1 cellular context compared by ENCODE assay signal in the genomic region with DNA sequence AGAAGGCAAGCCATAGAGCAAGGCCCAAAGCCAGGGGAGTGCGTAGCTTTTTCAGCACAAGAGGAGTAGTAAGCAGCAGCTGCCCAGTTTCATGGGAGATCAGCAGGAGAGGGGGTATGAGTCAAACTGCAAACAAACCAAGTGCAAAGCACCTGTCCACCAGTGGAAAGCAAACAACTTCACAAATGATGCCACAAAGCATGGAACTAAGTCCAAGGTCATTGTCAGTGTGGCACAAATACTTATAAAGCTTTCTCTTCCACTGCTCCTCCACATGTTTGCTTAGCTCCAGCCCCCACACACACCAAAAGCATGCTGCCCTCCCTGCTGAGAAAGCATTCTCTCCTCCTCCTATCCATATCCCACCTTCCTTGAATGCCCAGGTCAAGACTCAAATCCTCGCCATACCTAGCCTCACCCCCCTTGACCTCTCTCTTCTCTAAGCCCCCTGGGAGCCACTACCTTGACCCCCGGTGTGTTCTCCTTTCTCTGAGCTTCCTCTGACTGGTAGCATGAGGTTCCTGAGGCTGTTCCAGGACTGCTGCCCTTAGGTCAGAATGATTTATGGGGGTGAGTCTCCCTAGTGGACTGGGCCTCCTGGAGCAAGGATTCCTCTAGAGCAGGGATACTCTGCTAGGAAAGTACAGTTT.
TF ChIP-seq lines count a peak whose summit lies in the region.

No MANE protein-coding gene starts in this region.

TF ChIP-seq in HepG2, 621 proteins besides CTCF, POLR2A, EP300 and RAD21 (continued from another document and continues in another):
- TF ChIP-seq, protein P1, sequence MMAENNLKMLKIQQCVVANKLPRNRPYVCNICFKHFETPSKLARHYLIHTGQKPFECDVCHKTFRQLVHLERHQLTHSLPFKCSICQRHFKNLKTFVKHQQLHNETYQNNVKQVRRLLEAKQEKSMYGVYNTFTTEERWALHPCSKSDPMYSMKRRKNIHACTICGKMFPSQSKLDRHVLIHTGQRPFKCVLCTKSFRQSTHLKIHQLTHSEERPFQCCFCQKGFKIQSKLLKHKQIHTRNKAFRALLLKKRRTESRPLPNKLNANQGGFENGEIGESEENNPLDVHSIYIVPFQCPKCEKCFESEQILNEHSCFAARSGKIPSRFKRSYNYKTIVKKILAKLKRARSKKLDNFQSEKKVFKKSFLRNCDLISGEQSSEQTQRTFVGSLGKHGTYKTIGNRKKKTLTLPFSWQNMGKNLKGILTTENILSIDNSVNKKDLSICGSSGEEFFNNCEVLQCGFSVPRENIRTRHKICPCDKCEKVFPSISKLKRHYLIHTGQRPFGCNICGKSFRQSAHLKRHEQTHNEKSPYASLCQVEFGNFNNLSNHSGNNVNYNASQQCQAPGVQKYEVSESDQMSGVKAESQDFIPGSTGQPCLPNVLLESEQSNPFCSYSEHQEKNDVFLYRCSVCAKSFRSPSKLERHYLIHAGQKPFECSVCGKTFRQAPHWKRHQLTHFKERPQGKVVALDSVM (CRISPR knock-in tag; IDR thresholded peaks at IDR 0.05), result no peak; the same call in 1 of the 2 replicates
- TF ChIP-seq TOE1 (CRISPR knock-in tag; IDR thresholded peaks at IDR 0.05) (no peak), ATM (IDR thresholded peaks at IDR 0.05; ENCODE audit: borderline replicate concordance) (no peak), PHF21A (CRISPR knock-in tag; IDR thresholded peaks at IDR 0.05) (peak; percentile 77), HNRNPUL1 (IDR thresholded peaks at IDR 0.05; ENCODE audit: low read depth, low read length) (no peak), RXRB (CRISPR knock-in tag; IDR thresholded peaks at IDR 0.05; ENCODE audit: borderline replicate concordance) (peak; percentile 95), KLF13 (CRISPR knock-in tag; IDR thresholded peaks at IDR 0.05) (no peak), PTBP1 (IDR thresholded peaks at IDR 0.05; ENCODE audit: low read depth, low read length, poor library complexity, severe bottlenecking) (no peak), FOXO1 (CRISPR knock-in tag; IDR thresholded peaks at IDR 0.05) (peak; percentile 96), ZMYM2 (CRISPR knock-in tag; IDR thresholded peaks at IDR 0.05) (peak; percentile 78), TBL1XR1 (IDR thresholded peaks at IDR 0.05; ENCODE audit: borderline replicate concordance, low read length, partially characterized antibody) (peak; percentile 97), KDM2A (CRISPR knock-in tag; IDR thresholded peaks at IDR 0.05; ENCODE audit: borderline replicate concordance, low read depth) (peak; percentile 51; the same call in 1 of the 2 replicates), MAFG (CRISPR knock-in tag; IDR thresholded peaks at IDR 0.05) (no peak), ZNF367 (CRISPR knock-in tag; IDR thresholded peaks at IDR 0.05; ENCODE audit: borderline replicate concordance) (no peak), ZNF816 (CRISPR knock-in tag; IDR thresholded peaks at IDR 0.05; ENCODE audit: borderline replicate concordance) (no peak; the same call in 1 of the 2 replicates), NCOA5 (CRISPR knock-in tag; IDR thresholded peaks at IDR 0.05) (no peak), JARID2 (CRISPR knock-in tag; IDR thresholded peaks at IDR 0.05; ENCODE audit: insufficient replicate concordance) (no peak), TP53 (CRISPR knock-in tag; conservative IDR thresholded peaks at IDR 0.05) (no peak), DNMT3B (CRISPR knock-in tag; conservative IDR thresholded peaks at IDR 0.05) (no peak; the same call in 1 of the 2 replicates), TGIF2 (CRISPR knock-in tag; IDR thresholded peaks at IDR 0.05) (no peak; the same call in 1 of the 2 replicates), HNRNPH1 (optimal IDR thresholded peaks at IDR 0.05; ENCODE audit: low read depth, low read length) (no peak), ZFAT (CRISPR knock-in tag; conservative IDR thresholded peaks at IDR 0.05) (no peak)
- TF ChIP-seq, protein P2, sequence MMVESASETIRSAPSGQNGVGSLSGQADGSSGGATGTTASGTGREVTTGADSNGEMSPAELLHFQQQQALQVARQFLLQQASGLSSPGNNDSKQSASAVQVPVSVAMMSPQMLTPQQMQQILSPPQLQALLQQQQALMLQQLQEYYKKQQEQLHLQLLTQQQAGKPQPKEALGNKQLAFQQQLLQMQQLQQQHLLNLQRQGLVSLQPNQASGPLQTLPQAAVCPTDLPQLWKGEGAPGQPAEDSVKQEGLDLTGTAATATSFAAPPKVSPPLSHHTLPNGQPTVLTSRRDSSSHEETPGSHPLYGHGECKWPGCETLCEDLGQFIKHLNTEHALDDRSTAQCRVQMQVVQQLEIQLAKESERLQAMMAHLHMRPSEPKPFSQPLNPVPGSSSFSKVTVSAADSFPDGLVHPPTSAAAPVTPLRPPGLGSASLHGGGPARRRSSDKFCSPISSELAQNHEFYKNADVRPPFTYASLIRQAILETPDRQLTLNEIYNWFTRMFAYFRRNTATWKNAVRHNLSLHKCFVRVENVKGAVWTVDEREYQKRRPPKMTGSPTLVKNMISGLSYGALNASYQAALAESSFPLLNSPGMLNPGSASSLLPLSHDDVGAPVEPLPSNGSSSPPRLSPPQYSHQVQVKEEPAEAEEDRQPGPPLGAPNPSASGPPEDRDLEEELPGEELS (CRISPR knock-in tag; IDR thresholded peaks at IDR 0.05), result peak; percentile 97
- TF ChIP-seq, protein P3, sequence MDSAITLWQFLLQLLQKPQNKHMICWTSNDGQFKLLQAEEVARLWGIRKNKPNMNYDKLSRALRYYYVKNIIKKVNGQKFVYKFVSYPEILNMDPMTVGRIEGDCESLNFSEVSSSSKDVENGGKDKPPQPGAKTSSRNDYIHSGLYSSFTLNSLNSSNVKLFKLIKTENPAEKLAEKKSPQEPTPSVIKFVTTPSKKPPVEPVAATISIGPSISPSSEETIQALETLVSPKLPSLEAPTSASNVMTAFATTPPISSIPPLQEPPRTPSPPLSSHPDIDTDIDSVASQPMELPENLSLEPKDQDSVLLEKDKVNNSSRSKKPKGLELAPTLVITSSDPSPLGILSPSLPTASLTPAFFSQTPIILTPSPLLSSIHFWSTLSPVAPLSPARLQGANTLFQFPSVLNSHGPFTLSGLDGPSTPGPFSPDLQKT (CRISPR knock-in tag; IDR thresholded peaks at IDR 0.05; ENCODE audit: borderline replicate concordance), result no peak
- TF ChIP-seq, protein P4, sequence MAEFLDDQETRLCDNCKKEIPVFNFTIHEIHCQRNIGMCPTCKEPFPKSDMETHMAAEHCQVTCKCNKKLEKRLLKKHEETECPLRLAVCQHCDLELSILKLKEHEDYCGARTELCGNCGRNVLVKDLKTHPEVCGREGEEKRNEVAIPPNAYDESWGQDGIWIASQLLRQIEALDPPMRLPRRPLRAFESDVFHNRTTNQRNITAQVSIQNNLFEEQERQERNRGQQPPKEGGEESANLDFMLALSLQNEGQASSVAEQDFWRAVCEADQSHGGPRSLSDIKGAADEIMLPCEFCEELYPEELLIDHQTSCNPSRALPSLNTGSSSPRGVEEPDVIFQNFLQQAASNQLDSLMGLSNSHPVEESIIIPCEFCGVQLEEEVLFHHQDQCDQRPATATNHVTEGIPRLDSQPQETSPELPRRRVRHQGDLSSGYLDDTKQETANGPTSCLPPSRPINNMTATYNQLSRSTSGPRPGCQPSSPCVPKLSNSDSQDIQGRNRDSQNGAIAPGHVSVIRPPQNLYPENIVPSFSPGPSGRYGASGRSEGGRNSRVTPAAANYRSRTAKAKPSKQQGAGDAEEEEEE (CRISPR knock-in tag; IDR thresholded peaks at IDR 0.05; ENCODE audit: borderline replicate concordance), result no peak
- TF ChIP-seq, protein P5, sequence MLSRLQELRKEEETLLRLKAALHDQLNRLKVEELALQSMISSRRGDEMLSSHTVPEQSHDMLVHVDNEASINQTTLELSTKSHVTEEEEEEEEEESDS (CRISPR knock-in tag; IDR thresholded peaks at IDR 0.05; ENCODE audit: borderline replicate concordance), result no peak
- TF ChIP-seq, protein P6, sequence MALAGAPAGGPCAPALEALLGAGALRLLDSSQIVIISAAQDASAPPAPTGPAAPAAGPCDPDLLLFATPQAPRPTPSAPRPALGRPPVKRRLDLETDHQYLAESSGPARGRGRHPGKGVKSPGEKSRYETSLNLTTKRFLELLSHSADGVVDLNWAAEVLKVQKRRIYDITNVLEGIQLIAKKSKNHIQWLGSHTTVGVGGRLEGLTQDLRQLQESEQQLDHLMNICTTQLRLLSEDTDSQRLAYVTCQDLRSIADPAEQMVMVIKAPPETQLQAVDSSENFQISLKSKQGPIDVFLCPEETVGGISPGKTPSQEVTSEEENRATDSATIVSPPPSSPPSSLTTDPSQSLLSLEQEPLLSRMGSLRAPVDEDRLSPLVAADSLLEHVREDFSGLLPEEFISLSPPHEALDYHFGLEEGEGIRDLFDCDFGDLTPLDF (CRISPR knock-in tag; IDR thresholded peaks at IDR 0.05), result no peak
- TF ChIP-seq, protein P7, sequence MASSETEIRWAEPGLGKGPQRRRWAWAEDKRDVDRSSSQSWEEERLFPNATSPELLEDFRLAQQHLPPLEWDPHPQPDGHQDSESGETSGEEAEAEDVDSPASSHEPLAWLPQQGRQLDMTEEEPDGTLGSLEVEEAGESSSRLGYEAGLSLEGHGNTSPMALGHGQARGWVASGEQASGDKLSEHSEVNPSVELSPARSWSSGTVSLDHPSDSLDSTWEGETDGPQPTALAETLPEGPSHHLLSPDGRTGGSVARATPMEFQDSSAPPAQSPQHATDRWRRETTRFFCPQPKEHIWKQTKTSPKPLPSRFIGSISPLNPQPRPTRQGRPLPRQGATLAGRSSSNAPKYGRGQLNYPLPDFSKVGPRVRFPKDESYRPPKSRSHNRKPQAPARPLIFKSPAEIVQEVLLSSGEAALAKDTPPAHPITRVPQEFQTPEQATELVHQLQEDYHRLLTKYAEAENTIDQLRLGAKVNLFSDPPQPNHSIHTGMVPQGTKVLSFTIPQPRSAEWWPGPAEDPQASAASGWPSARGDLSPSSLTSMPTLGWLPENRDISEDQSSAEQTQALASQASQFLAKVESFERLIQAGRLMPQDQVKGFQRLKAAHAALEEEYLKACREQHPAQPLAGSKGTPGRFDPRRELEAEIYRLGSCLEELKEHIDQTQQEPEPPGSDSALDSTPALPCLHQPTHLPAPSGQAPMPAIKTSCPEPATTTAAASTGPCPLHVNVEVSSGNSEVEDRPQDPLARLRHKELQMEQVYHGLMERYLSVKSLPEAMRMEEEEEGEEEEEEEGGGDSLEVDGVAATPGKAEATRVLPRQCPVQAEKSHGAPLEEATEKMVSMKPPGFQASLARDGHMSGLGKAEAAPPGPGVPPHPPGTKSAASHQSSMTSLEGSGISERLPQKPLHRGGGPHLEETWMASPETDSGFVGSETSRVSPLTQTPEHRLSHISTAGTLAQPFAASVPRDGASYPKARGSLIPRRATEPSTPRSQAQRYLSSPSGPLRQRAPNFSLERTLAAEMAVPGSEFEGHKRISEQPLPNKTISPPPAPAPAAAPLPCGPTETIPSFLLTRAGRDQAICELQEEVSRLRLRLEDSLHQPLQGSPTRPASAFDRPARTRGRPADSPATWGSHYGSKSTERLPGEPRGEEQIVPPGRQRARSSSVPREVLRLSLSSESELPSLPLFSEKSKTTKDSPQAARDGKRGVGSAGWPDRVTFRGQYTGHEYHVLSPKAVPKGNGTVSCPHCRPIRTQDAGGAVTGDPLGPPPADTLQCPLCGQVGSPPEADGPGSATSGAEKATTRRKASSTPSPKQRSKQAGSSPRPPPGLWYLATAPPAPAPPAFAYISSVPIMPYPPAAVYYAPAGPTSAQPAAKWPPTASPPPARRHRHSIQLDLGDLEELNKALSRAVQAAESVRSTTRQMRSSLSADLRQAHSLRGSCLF (CRISPR knock-in tag; IDR thresholded peaks at IDR 0.05; ENCODE audit: borderline replicate concordance), result no peak
- TF ChIP-seq, protein P8, sequence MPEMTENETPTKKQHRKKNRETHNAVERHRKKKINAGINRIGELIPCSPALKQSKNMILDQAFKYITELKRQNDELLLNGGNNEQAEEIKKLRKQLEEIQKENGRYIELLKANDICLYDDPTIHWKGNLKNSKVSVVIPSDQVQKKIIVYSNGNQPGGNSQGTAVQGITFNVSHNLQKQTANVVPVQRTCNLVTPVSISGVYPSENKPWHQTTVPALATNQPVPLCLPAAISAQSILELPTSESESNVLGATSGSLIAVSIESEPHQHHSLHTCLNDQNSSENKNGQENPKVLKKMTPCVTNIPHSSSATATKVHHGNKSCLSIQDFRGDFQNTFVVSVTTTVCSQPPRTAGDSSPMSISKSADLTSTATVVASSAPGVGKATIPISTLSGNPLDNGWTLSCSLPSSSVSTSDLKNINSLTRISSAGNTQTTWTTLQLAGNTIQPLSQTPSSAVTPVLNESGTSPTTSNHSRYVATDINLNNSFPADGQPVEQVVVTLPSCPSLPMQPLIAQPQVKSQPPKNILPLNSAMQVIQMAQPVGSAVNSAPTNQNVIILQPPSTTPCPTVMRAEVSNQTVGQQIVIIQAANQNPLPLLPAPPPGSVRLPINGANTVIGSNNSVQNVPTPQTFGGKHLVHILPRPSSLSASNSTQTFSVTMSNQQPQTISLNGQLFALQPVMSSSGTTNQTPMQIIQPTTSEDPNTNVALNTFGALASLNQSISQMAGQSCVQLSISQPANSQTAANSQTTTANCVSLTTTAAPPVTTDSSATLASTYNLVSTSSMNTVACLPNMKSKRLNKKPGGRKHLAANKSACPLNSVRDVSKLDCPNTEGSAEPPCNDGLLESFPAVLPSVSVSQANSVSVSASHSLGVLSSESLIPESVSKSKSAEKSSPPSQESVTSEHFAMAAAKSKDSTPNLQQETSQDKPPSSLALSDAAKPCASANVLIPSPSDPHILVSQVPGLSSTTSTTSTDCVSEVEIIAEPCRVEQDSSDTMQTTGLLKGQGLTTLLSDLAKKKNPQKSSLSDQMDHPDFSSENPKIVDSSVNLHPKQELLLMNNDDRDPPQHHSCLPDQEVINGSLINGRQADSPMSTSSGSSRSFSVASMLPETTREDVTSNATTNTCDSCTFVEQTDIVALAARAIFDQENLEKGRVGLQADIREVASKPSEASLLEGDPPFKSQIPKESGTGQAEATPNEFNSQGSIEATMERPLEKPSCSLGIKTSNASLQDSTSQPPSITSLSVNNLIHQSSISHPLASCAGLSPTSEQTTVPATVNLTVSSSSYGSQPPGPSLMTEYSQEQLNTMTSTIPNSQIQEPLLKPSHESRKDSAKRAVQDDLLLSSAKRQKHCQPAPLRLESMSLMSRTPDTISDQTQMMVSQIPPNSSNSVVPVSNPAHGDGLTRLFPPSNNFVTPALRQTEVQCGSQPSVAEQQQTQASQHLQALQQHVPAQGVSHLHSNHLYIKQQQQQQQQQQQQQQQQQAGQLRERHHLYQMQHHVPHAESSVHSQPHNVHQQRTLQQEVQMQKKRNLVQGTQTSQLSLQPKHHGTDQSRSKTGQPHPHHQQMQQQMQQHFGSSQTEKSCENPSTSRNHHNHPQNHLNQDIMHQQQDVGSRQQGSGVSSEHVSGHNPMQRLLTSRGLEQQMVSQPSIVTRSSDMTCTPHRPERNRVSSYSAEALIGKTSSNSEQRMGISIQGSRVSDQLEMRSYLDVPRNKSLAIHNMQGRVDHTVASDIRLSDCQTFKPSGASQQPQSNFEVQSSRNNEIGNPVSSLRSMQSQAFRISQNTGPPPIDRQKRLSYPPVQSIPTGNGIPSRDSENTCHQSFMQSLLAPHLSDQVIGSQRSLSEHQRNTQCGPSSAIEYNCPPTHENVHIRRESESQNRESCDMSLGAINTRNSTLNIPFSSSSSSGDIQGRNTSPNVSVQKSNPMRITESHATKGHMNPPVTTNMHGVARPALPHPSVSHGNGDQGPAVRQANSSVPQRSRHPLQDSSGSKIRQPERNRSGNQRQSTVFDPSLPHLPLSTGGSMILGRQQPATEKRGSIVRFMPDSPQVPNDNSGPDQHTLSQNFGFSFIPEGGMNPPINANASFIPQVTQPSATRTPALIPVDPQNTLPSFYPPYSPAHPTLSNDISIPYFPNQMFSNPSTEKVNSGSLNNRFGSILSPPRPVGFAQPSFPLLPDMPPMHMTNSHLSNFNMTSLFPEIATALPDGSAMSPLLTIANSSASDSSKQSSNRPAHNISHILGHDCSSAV (CRISPR knock-in tag; IDR thresholded peaks at IDR 0.05; ENCODE audit: borderline replicate concordance), result no peak
